ENCODE assay signal across 9 cellular contexts in the genomic region with DNA sequence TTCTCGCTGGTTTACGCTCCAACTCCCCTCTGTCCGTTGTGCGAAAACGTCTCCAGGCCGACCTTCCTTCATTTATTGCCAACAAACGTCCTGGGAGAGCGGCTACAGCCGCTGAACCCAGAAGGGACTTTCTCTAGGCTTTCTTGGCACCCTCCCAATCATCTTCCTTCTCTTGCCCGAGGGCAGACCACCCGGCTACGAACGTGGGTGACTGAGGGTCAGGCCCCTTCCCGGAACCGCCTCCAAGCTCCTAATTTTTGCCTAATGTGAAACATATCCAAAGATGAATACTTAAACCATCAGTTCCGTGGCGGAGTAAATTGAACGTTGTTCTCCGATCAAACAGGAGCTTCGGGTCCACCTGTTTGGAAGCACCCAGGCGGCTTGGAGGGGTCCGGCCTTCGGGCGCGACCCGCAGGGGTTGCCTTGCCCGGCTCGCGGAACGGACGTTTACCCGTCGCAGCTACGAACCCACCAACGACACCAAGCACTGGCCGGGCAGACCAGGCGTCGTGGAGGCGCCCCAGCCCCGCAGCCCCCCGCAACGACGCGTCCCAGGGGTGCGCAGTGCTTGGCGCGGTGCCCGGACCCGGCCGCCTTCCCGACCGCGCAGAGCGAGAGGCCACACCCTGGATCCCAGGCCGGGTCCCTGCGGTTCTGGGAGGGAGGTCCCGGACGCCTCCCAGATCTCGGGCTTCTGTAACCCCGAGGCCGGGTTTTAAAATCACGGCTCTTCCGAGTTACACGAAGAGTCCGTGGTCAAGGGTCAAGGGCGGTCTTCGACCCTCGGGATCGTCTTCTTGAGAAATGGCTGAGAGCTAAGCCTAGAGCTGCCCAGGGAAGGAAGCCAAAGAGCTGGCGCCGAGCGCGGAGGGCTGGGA. TPM values are rescaled to one million over a fixed set of nuclear protein-coding genes. Genes with fewer than 3 reads are reported as not detected.
A peak's percentile ranks its signal among the peaks of the same experiment; 100 is the strongest.
DNase-seq lines count a peak whose midpoint lies in the region; ATAC-seq and TF ChIP-seq lines count a peak whose summit lies in the region.
"Not testable (repeated sequence)": the region's sequence is repeated elsewhere in the genome, so short reads cannot be mapped to it uniquely, and the experiment has no call there.
"Had no signal": no experiment of that assay in that cellular context is flagged by ENCODE, and none has a peak within 500 bp of the region (broad histone marks: within the 10 kb centered on the region; RNA-seq: fewer than 3 reads in every experiment).

No MANE protein-coding gene starts in this region.

- peak overlapping the region; percentile 52 for H3K27ac Mint-ChIP-seq in activated CD4-positive, alpha-beta memory T cell treated with anti-CD3 and anti-CD28 coated beads, Interleukin-2, amount 10 ng/mL, durations not matched to agents 7 days and 5 days

- not testable (repeated sequence) for H3K9me3 ChIP-seq in iPS-18a (ENCODE audit: control insufficient read depth, low read depth, low read length); neuron (ENCODE audit: low read length); thoracic aorta

- ATAC-seq in GM21717 (IDR thresholded peaks at IDR 0.05; ENCODE audit: unreplicated experiment): peak; percentile 30
- ATAC-seq in thoracic aorta (ENCODE audit: insufficient number of reproducible peaks, low FRiP score, low read depth): not testable (repeated sequence)

- H3K27me3 ChIP-seq in HL-60 (ENCODE audit: insufficient read depth, poor library complexity, severe bottlenecking); thoracic aorta (replicated peaks; ENCODE audit: insufficient read depth): not testable (repeated sequence)
- H3K27me3 ChIP-seq in iPS-18a (ENCODE audit: control insufficient read depth, insufficient read depth, low read length): peaks cover 91% of the 10 kb centered on the region
- H3K27me3 ChIP-seq in neuron (ENCODE audit: insufficient read depth, low read length): peaks cover 21% of the 10 kb centered on the region

- POLR2A ChIA-PET in activated CD4-positive, alpha-beta memory T cell treated with anti-CD3 and anti-CD28 coated beads, Interleukin-2, amount 10 ng/mL, durations not matched to agents 7 days and 5 days (lab: Charles Lee): not testable (repeated sequence)

- H3K4me1 ChIP-seq in iPS-18a (ENCODE audit: control insufficient read depth, low read depth, low read length); neuron (ENCODE audit: insufficient read depth, low read length): not testable (repeated sequence)
- peaks cover 13 to 19% of the 10 kb centered on the region in 2 donors for H3K4me1 ChIP-seq in thoracic aorta (ENCODE audit: control insufficient read depth in 1 of 2, low read depth in 2 of 2)

- CTCF ChIA-PET in activated CD4-positive, alpha-beta memory T cell treated with anti-CD3 and anti-CD28 coated beads, Interleukin-2, amount 10 ng/mL, durations not matched to agents 7 days and 5 days (lab: Charles Lee): not testable (repeated sequence)

- DNase-seq in ELF-1 (ENCODE audit: low read depth, low spot score) (peak; percentile 22), coronary artery (ENCODE audit: low spot score) (peak; percentile 40)
- not testable (repeated sequence) for DNase-seq in HL-60 (ENCODE audit: low read depth in 1 of 2, low spot score in 1 of 2); thoracic aorta (ENCODE audit: low spot score)
- DNase-seq in activated CD4-positive, alpha-beta memory T cell treated with anti-CD3 and anti-CD28 coated beads, Interleukin-2, amount 10 ng/mL, durations not matched to agents 7 days and 5 days: peak; percentile 19

- H3K4me3 Mint-ChIP-seq in activated CD4-positive, alpha-beta memory T cell treated with anti-CD3 and anti-CD28 coated beads, Interleukin-2, amount 10 ng/mL, durations not matched to agents 7 days and 5 days: peak overlapping the region; percentile 70

- H3K27me3 Mint-ChIP-seq in activated CD4-positive, alpha-beta memory T cell treated with anti-CD3 and anti-CD28 coated beads, Interleukin-2, amount 10 ng/mL, durations not matched to agents 7 days and 5 days: peaks cover 42% of the 10 kb centered on the region

- TF ChIP-seq CTCF in HL-60 (IDR thresholded peaks at IDR 0.05; ENCODE audit: insufficient read depth, low read length); coronary artery (IDR thresholded peaks at IDR 0.05); thoracic aorta (IDR thresholded peaks at IDR 0.05): not testable (repeated sequence)

- not testable (repeated sequence) for H3K9ac ChIP-seq in iPS-18a (ENCODE audit: low read length)

- peaks cover 24% of the 10 kb centered on the region for H3K4me1 Mint-ChIP-seq in activated CD4-positive, alpha-beta memory T cell treated with anti-CD3 and anti-CD28 coated beads, Interleukin-2, amount 10 ng/mL, durations not matched to agents 7 days and 5 days

- H3K27ac ChIP-seq in HL-60 (replicated peaks): peak overlapping the region; percentile 83
- H3K27ac ChIP-seq in coronary artery; iPS-18a (ENCODE audit: low read length); thoracic aorta: not testable (repeated sequence)

- H3K4me3 ChIP-seq in HL-60 (replicated peaks; ENCODE audit: insufficient read depth, low read length) (peak overlapping the region; percentile 53), coronary artery (peak overlapping the region; percentile 71), iPS-18a (ENCODE audit: low read length) (peak overlapping the region; percentile 35), neuron (ENCODE audit: low read length) (peak overlapping the region; percentile 42), thoracic aorta (peak overlapping the region; percentile 76)

- not testable (repeated sequence) for H2AFZ ChIP-seq in neuron (ENCODE audit: low read depth, low read length)

- not testable (repeated sequence) for H3K36me3 ChIP-seq in iPS-18a (ENCODE audit: control insufficient read depth, low read depth, low read length); neuron (ENCODE audit: insufficient read depth, low read length); thoracic aorta

- H3K9me3 Mint-ChIP-seq in activated CD4-positive, alpha-beta memory T cell treated with anti-CD3 and anti-CD28 coated beads, Interleukin-2, amount 10 ng/mL, durations not matched to agents 7 days and 5 days: not testable (repeated sequence)

- not testable (repeated sequence) for H3K36me3 Mint-ChIP-seq in activated CD4-positive, alpha-beta memory T cell treated with anti-CD3 and anti-CD28 coated beads, Interleukin-2, amount 10 ng/mL, durations not matched to agents 7 days and 5 days (ENCODE audit: low read depth)

RNA-seq across cellular contexts. Expression of a gene that starts 4.0 kb away (rescaled TPM):
- total RNA-seq in activated CD4-positive, alpha-beta memory T cell treated with anti-CD3 and anti-CD28 coated beads, Interleukin-2, amount 10 ng/mL, durations not matched to agents 7 days and 5 days: under 1 TPM; 0.18 to 0.23 TPM
- under 1 TPM in 1 of 2 donors, not detected in 1; 0.21 TPM for total RNA-seq in thoracic aorta
- total RNA-seq: HT-29 had no signal
